7 cellular contexts compared by ENCODE assay signal in genomic region chr7:131110294-131111080, GRCh38.
DNase-seq lines count a peak whose midpoint lies in the region; ATAC-seq and TF ChIP-seq lines count a peak whose summit lies in the region.

No MANE protein-coding gene starts in this region.

- H3K9ac ChIP-seq in ES-I3 (ENCODE audit: low read depth, low read length), result peak overlapping the region; percentile 79

- peaks cover 15% of the 10 kb centered on the region for H3K4me1 ChIP-seq in ES-I3 (ENCODE audit: insufficient read depth, low read length)
- peaks cover 12% of the 10 kb centered on the region for H3K4me1 ChIP-seq in thymus (ENCODE audit: control insufficient read depth, insufficient read depth, low read length)

- H3K9me3 ChIP-seq in ES-I3 (ENCODE audit: control insufficient read depth, insufficient read depth, low read length) (no peaks in the 10 kb centered on the region), thymus (ENCODE audit: control insufficient read depth) (no peaks in the 10 kb centered on the region)

- peak overlapping the region; percentile 47 for H3K4me3 ChIP-seq in NB4 (ENCODE audit: low read depth, low read length)
- H3K4me3 ChIP-seq in lower leg skin (ENCODE audit: low read depth, poor library complexity, severe bottlenecking), result peak overlapping the region; percentile 60
- H3K4me3 ChIP-seq in thymus (ENCODE audit: low read length), result peak overlapping the region; percentile 30

- peak; percentile 11 for DNase-seq in NB4 (ENCODE audit: low read depth)
- peak in 29 of 61 donors; percentile 2 to 66 (median 28) for DNase-seq in caudate nucleus (lab: John Stamatoyannopoulos, UW)
- DNase-seq in lower leg skin (ENCODE audit: low spot score in 2 of 2), result peak in 1 of 2 donors; percentile 56

- TF ChIP-seq CTCF in NB4 (IDR thresholded peaks at IDR 0.05; ENCODE audit: low read depth, low read length) (no peak), lower leg skin (IDR thresholded peaks at IDR 0.05) (no peak)

- ATAC-seq in HG02938 (IDR thresholded peaks at IDR 0.05; ENCODE audit: unreplicated experiment) (no peak), HG03097 (IDR thresholded peaks at IDR 0.05; ENCODE audit: low FRiP score, unreplicated experiment) (no peak)

- intact Hi-C loops in lower leg skin (cut with DNase I; ENCODE audit: low total_unique reads), result no loop called here

- H3K27me3 ChIP-seq in thymus (ENCODE audit: control insufficient read depth, insufficient read depth), result peaks cover 3% of the 10 kb centered on the region

- WGBS in lower leg skin, 2 donors, result 2 to 7% methylated on average over 12 of the region's 12 CpGs
- 54% methylated on average over 12 of the region's 12 CpGs for WGBS in thymus

- peak overlapping the region; percentile 99 for H3K27ac ChIP-seq in caudate nucleus (ENCODE audit: low read depth, low read length)
- no peak overlapping the region for H3K27ac ChIP-seq in thymus (ENCODE audit: low read depth)

- H3K36me3 ChIP-seq in ES-I3 (ENCODE audit: insufficient read depth, low read length) (no peaks in the 10 kb centered on the region), thymus (ENCODE audit: control insufficient read depth, insufficient read depth) (no peaks in the 10 kb centered on the region)

- TF ChIP-seq POLR2A in NB4 (IDR thresholded peaks at IDR 0.05; ENCODE audit: extremely low read depth, insufficient read length) (no peak), lower leg skin (IDR thresholded peaks at IDR 0.05) (no peak)
